15 cellular contexts compared by ENCODE assay signal in genomic region chr22:25970348-25970995, GRCh38.
DNase-seq lines count a peak whose midpoint lies in the region; ATAC-seq and TF ChIP-seq lines count a peak whose summit lies in the region.
"Had no signal": no experiment of that assay in that cellular context is flagged by ENCODE, and none has a peak within 500 bp of the region (broad histone marks: within the 10 kb centered on the region; RNA-seq: fewer than 3 reads in every experiment).

No MANE protein-coding gene starts in this region.

- peaks cover 0 to 13% (median 5%) of the 10 kb centered on the region in 11 experiments; a peak in 5 of 22 replicates for H3K9me3 ChIP-seq in BLaER1 treated with 17β-estradiol and CSF1 and Interleukin-3, amounts not matched to agents 10 nM and 100 nM (replicated peaks in 1 of 11)
- peaks cover 23% of the 10 kb centered on the region for H3K9me3 ChIP-seq in mammary epithelial cell (replicated peaks; ENCODE audit: insufficient read depth, low read length)
- H3K9me3 ChIP-seq: adrenal gland, prostate gland had no signal

- peaks cover 6% of the 10 kb centered on the region for H3K36me3 Mint-ChIP-seq in MCF 10A (ENCODE audit: insufficient read depth, unreplicated experiment)
- no peaks in the 10 kb centered on the region for H3K36me3 Mint-ChIP-seq in CD14-positive monocyte
- H3K36me3 Mint-ChIP-seq: memory B cell had no signal

- H2AFZ ChIP-seq in mammary epithelial cell (ENCODE audit: low read depth, low read length): no peak overlapping the region

- no peaks in the 10 kb centered on the region for H3K79me2 ChIP-seq in mammary epithelial cell (ENCODE audit: insufficient read depth, low read length)

- BruUV-seq in mammary epithelial cell (replicated peaks; lab: Mats Ljungman, UMichigan) (no TSS peak), MCF 10A (replicated peaks; lab: Mats Ljungman, UMichigan) (no TSS peak)

- H3K27me3 Mint-ChIP-seq in MCF 10A (ENCODE audit: insufficient read depth, unreplicated experiment) (peaks cover 40% of the 10 kb centered on the region), CD14-positive monocyte (ENCODE audit: low read depth in 3 of 3) (peaks cover 0 to 10% (median 4%) of the 10 kb centered on the region in 3 donors)

- H3K4me1 Mint-ChIP-seq in MCF 10A (ENCODE audit: insufficient read depth, unreplicated experiment) (no peaks in the 10 kb centered on the region), CD14-positive monocyte (no peaks in the 10 kb centered on the region)
- H3K4me1 Mint-ChIP-seq: memory B cell had no signal

- 29% methylated on average over 8 of the region's 8 CpGs for WGBS in mammary epithelial cell (ENCODE audit: low coverage, missing lambda C conversion rate)

- H3K4me3 ChIP-seq in BLaER1 treated with 17β-estradiol and CSF1 and Interleukin-3, amounts not matched to agents 10 nM and 100 nM: peak overlapping the region in 5 of 10 experiments; percentile 10 to 42 (median 24); a peak in 6 of 20 replicates
- no peak overlapping the region for H3K4me3 ChIP-seq in mammary epithelial cell (replicated peaks in 1 of 3; ENCODE audit: insufficient read depth in 1 of 3, low read depth in 2 of 3, low read length in 3 of 3)
- H3K4me3 ChIP-seq: adrenal gland, prostate gland had no signal

- H3K9ac ChIP-seq in BLaER1 treated with 17β-estradiol and CSF1 and Interleukin-3, amounts not matched to agents 10 nM and 100 nM: peak overlapping the region in 6 of 11 experiments; percentile 8 to 60 (median 38); a peak in 11 of 22 replicates
- no peak overlapping the region for H3K9ac ChIP-seq in mammary epithelial cell (ENCODE audit: insufficient read depth, low read length)

- POLR2A ChIA-PET in MCF 10A (lab: Yijun Ruan, JAX): no interaction called here

- H3K36me3 ChIP-seq in BLaER1 treated with 17β-estradiol and CSF1 and Interleukin-3, amounts not matched to agents 10 nM and 100 nM: no peaks in the 10 kb centered on the region
- H3K36me3 ChIP-seq in mammary epithelial cell (ENCODE audit: insufficient read depth, low read length): no peaks in the 10 kb centered on the region
- H3K36me3 ChIP-seq: adrenal gland, prostate gland had no signal

- CTCF ChIA-PET in mammary epithelial cell (lab: Charles Lee; ENCODE audit: low non-redundant PET) (no interaction called here), MCF 10A (lab: Yijun Ruan, JAX) (no interaction called here)

- H3K27me3 ChIP-seq in BLaER1 treated with 17β-estradiol and CSF1 and Interleukin-3, amounts not matched to agents 10 nM and 100 nM: no peaks in the 10 kb centered on the region
- no peaks in the 10 kb centered on the region for H3K27me3 ChIP-seq in mammary epithelial cell (ENCODE audit: insufficient read depth, low read length)
- H3K27me3 ChIP-seq: adrenal gland had no signal

- no peak overlapping the region for H3K27ac Mint-ChIP-seq in MCF 10A (ENCODE audit: low read depth, unreplicated experiment)
- H3K27ac Mint-ChIP-seq in CD14-positive monocyte: no peak overlapping the region
- H3K27ac Mint-ChIP-seq: dendritic cell treated with granulocyte-macrophage colony-stimulating factor and Interleukin-4, amounts not matched to agents 40 ng/mL and 50 ng/mL, for 4 days; memory B cell had no signal

- H3K4me3 Mint-ChIP-seq in MCF 10A (ENCODE audit: unreplicated experiment): no peak overlapping the region
- H3K4me3 Mint-ChIP-seq in CD14-positive monocyte: no peak overlapping the region
- H3K4me3 Mint-ChIP-seq: dendritic cell treated with granulocyte-macrophage colony-stimulating factor and Interleukin-4, amounts not matched to agents 40 ng/mL and 50 ng/mL, for 4 days; memory B cell had no signal

- dilution Hi-C loops in mammary epithelial cell (cut with HindIII; ENCODE audit: low sequenced_read_pairs): no loop called here

- peak overlapping the region; percentile 55 to 86 (median 73); a peak in 21 of 22 replicates for H3K4me2 ChIP-seq in BLaER1 treated with 17β-estradiol and CSF1 and Interleukin-3, amounts not matched to agents 10 nM and 100 nM
- H3K4me2 ChIP-seq in mammary epithelial cell (ENCODE audit: insufficient read depth, low read depth, low read length): no peak overlapping the region

- H3K9me3 Mint-ChIP-seq in MCF 10A (ENCODE audit: unreplicated experiment): no peaks in the 10 kb centered on the region
- peaks cover 0 to 2% (median 0%) of the 10 kb centered on the region in 7 donors for H3K9me3 Mint-ChIP-seq in CD14-positive monocyte
- H3K9me3 Mint-ChIP-seq: dendritic cell treated with granulocyte-macrophage colony-stimulating factor and Interleukin-4, amounts not matched to agents 40 ng/mL and 50 ng/mL, for 4 days had no signal

- intact Hi-C loops in mammary epithelial cell (cut with micrococcal nuclease) (no loop called here), MCF 10A (cut with micrococcal nuclease) (no loop called here), CD14-positive monocyte (cut with micrococcal nuclease) (no loop called here)

- peak overlapping the region in 7 of 11 experiments; percentile 36 to 73 (median 54); a peak in 14 of 22 replicates for H3K27ac ChIP-seq in BLaER1 treated with 17β-estradiol and CSF1 and Interleukin-3, amounts not matched to agents 10 nM and 100 nM
- H3K27ac ChIP-seq in mammary epithelial cell (ENCODE audit: insufficient read depth, low read depth, low read length): no peak overlapping the region
- H3K27ac ChIP-seq: adrenal gland, prostate gland had no signal

- DNase-seq in NAMALWA (ENCODE audit: low spot score) (peak; percentile 30), NCI-H748 treated with DMSO at 0.1 percent for 48 hours (lab: John Stamatoyannopoulos, UW) (peak; percentile 70), iPS-NIHi7 (ENCODE audit: extremely low spot score) (peak; percentile 67), mammary epithelial cell (no peak), MCF 10A (ENCODE audit: unreplicated experiment) (no peak), CD14-positive monocyte (ENCODE audit: low spot score) (no peak)
- DNase-seq: foreskin melanocyte, Karpas-422 had no signal

- peaks cover 28 to 87% (median 80%) of the 10 kb centered on the region in 10 experiments for H3K4me1 ChIP-seq in BLaER1 treated with 17β-estradiol and CSF1 and Interleukin-3, amounts not matched to agents 10 nM and 100 nM
- H3K4me1 ChIP-seq in mammary epithelial cell (ENCODE audit: insufficient read depth, low read length): no peaks in the 10 kb centered on the region
- H3K4me1 ChIP-seq: adrenal gland, prostate gland had no signal

- H4K20me1 ChIP-seq in BLaER1 treated with 17β-estradiol and CSF1 and Interleukin-3, amounts not matched to agents 10 nM and 100 nM: no peaks in the 10 kb centered on the region
- H4K20me1 ChIP-seq in mammary epithelial cell (ENCODE audit: insufficient read depth, low read length): no peaks in the 10 kb centered on the region

- in situ Hi-C loops in mammary epithelial cell (cut with MboI; ENCODE audit: low sequenced_read_pairs in 2 of 2): no loop called here

- no peak for ATAC-seq in HG02763 (IDR thresholded peaks at IDR 0.05; ENCODE audit: unreplicated experiment)
- ATAC-seq: HCT116 had no signal

- no peak for TF ChIP-seq CTCF in mammary epithelial cell (conservative IDR thresholded peaks at IDR 0.05 in 1 of 2, IDR thresholded peaks at IDR 0.05 in 1 of 2; ENCODE audit: extremely low read depth in 1 of 2, insufficient read depth in 1 of 2, low read depth in 1 of 2, low read length in 2 of 2)
- no peak for TF ChIP-seq CTCF in MCF 10A (IDR thresholded peaks at IDR 0.05; ENCODE audit: unreplicated experiment)
- no peak for TF ChIP-seq CTCF in CD14-positive monocyte (IDR thresholded peaks at IDR 0.05)

Comparison
In these comparisons a context has a peak if more than half of its experiments do, and no peak if none do; other contexts are left out.
1. DNase-seq: peak in NAMALWA (single experiment), NCI-H748 treated with DMSO at 0.1 percent for 48 hours (single experiment) and iPS-NIHi7 (single experiment); none in mammary epithelial cell (single experiment), MCF 10A (single experiment) and CD14-positive monocyte (single experiment).